Comparison of ENCODE assay signal across 19 cellular contexts in genomic region chr1:3132685-3133084, GRCh38.
DNase-seq lines count a peak whose midpoint lies in the region; ATAC-seq, FAIRE-seq and TF ChIP-seq lines count a peak whose summit lies in the region.
"Had no signal": no experiment of that assay in that cellular context is flagged by ENCODE, and none has a peak within 500 bp of the region (broad histone marks: within the 10 kb centered on the region; RNA-seq: fewer than 3 reads in every experiment).

No MANE protein-coding gene starts in this region.

- intact Hi-C loops in body of pancreas (cut with DNase I): no loop called here

- TF ChIP-seq POLR2A in body of pancreas (IDR thresholded peaks at IDR 0.05): no peak

- in situ Hi-C loops in KBM-7 (cut with MboI; ENCODE audit: low pct_unique_long_range_greater_than_20kb, low sequenced_read_pairs): no loop called here

- H3K9me3 ChIP-seq in body of pancreas (no peaks in the 10 kb centered on the region), small intestine (ENCODE audit: control insufficient read depth, low read depth) (no peaks in the 10 kb centered on the region)
- H3K9me3 ChIP-seq: BE2C, SJSA1 had no signal

- H3K27ac ChIP-seq in body of pancreas (peak overlapping the region; percentile 71 to 87 (median 80)), small intestine (ENCODE audit: low read depth in 1 of 2, low read length in 1 of 2) (no peak overlapping the region)
- H3K27ac ChIP-seq: KMS-11, SJSA1 had no signal

- H3K27me3 ChIP-seq in body of pancreas (no peaks in the 10 kb centered on the region), small intestine (ENCODE audit: control insufficient read depth in 2 of 2, insufficient read depth in 2 of 2, low read length in 2 of 2) (no peaks in the 10 kb centered on the region)
- H3K27me3 ChIP-seq: BE2C, SJSA1 had no signal

- FAIRE-seq in small intestine (lab: Jason Lieb, UNC): no peak
- FAIRE-seq: H54, HepG2 had no signal

- TF ChIP-seq CTCF in body of pancreas (IDR thresholded peaks at IDR 0.05): no peak

- H3K4me3 ChIP-seq in body of pancreas: no peak overlapping the region
- no peak overlapping the region for H3K4me3 ChIP-seq in small intestine (ENCODE audit: low read depth in 1 of 2, low read length in 2 of 2)
- H3K4me3 ChIP-seq: SJSA1 had no signal

- no peaks in the 10 kb centered on the region for H3K36me3 ChIP-seq in body of pancreas (replicated peaks in 1 of 2; ENCODE audit: insufficient read depth in 1 of 2, low read depth in 2 of 2)
- no peaks in the 10 kb centered on the region for H3K36me3 ChIP-seq in small intestine (ENCODE audit: control insufficient read depth in 2 of 2, insufficient read depth in 2 of 2, low read length in 2 of 2)
- H3K36me3 ChIP-seq: BE2C, SJSA1 had no signal

- H3K4me1 ChIP-seq in body of pancreas: peaks cover 48% of the 10 kb centered on the region
- H3K4me1 ChIP-seq in small intestine (ENCODE audit: control insufficient read depth in 2 of 2, insufficient read depth in 1 of 2, low read depth in 1 of 2, low read length in 1 of 2): peaks cover 2 to 5% of the 10 kb centered on the region in 2 donors
- H3K4me1 ChIP-seq: BE2C, SJSA1 had no signal

- WGBS in body of pancreas, 2 donors: 47 to 58% methylated on average over 11 of the region's 11 CpGs
- WGBS in small intestine, 3 donors: 22 to 54% (median 32%) methylated on average over 11 of the region's 11 CpGs

- DNase-seq in body of pancreas: no peak
- DNase-seq in left kidney (ENCODE audit: low read depth, low spot score): peak; percentile 53
- DNase-seq in small intestine: peak; percentile 32
- no peak for DNase-seq in NCI-H1417 (lab: John Stamatoyannopoulos, UW)
- DNase-seq in KBM-7: no peak
- DNase-seq: BE2C; CD8-positive, alpha-beta memory T cell; DMS 273 treated with DMSO at 0.1 percent for 48 hours; EL; HFFc6; NCI-H146; NCI-H2081; NCI-H510A had no signal

- ATAC-seq in body of pancreas (no peak), GM21515 (IDR thresholded peaks at IDR 0.05; ENCODE audit: unreplicated experiment) (no peak), GM21576 (IDR thresholded peaks at IDR 0.05; ENCODE audit: unreplicated experiment) (no peak)
- ATAC-seq: HepG2 had no signal

Comparison
In these comparisons a context has a peak if more than half of its experiments do, and no peak if none do; other contexts are left out.
1. DNase-seq: peak in left kidney (single experiment) and small intestine (single experiment); none in body of pancreas (0 of 4), NCI-H1417 (0 of 3) and KBM-7 (single experiment).
2. H3K27ac ChIP-seq: peak in body of pancreas (4 of 4); none in small intestine (0 of 2).